ENCODE assay signal across 1 cellular context in the genomic region with DNA sequence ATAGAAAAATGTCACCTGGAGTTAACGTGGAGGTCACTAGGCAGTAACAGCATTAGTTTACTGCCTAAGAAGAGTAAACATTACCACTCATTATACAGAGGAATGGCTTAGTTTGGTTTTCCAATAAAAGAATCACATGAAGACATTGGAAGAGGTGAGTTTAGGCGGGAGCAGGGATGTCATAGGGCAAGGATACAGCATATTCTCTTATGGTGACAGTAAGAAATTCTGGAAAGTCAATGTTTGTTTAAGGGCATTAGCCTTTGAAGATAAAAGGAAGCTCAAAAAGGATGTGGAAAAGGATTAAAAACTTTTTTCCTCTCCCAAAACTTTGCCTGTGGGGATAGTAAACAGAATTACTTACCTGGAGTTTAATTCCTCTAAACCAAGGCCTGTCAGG.
TF ChIP-seq lines count a peak whose summit lies in the region.

No MANE protein-coding gene starts in this region.

TF ChIP-seq in HepG2, 621 proteins besides CTCF, POLR2A, EP300 and RAD21 (continued from another document and continues in another):
- TF ChIP-seq, protein P1, sequence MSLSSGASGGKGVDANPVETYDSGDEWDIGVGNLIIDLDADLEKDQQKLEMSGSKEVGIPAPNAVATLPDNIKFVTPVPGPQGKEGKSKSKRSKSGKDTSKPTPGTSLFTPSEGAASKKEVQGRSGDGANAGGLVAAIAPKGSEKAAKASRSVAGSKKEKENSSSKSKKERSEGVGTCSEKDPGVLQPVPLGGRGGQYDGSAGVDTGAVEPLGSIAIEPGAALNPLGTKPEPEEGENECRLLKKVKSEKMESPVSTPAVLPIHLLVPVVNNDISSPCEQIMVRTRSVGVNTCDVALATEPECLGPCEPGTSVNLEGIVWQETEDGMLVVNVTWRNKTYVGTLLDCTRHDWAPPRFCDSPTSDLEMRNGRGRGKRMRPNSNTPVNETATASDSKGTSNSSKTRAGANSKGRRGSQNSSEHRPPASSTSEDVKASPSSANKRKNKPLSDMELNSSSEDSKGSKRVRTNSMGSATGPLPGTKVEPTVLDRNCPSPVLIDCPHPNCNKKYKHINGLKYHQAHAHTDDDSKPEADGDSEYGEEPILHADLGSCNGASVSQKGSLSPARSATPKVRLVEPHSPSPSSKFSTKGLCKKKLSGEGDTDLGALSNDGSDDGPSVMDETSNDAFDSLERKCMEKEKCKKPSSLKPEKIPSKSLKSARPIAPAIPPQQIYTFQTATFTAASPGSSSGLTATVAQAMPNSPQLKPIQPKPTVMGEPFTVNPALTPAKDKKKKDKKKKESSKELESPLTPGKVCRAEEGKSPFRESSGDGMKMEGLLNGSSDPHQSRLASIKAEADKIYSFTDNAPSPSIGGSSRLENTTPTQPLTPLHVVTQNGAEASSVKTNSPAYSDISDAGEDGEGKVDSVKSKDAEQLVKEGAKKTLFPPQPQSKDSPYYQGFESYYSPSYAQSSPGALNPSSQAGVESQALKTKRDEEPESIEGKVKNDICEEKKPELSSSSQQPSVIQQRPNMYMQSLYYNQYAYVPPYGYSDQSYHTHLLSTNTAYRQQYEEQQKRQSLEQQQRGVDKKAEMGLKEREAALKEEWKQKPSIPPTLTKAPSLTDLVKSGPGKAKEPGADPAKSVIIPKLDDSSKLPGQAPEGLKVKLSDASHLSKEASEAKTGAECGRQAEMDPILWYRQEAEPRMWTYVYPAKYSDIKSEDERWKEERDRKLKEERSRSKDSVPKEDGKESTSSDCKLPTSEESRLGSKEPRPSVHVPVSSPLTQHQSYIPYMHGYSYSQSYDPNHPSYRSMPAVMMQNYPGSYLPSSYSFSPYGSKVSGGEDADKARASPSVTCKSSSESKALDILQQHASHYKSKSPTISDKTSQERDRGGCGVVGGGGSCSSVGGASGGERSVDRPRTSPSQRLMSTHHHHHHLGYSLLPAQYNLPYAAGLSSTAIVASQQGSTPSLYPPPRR (CRISPR knock-in tag; IDR thresholded peaks at IDR 0.05; ENCODE audit: borderline replicate concordance) = 0 out of 2 replicates have a peak, but pooled peaks have one; percentile 46
- TF ChIP-seq SRSF9 (IDR thresholded peaks at IDR 0.05; ENCODE audit: borderline replicate concordance, insufficient read depth, low read depth, low read length, poor library complexity, severe bottlenecking) (no peak), BCLAF1 (IDR thresholded peaks at IDR 0.05) (no peak), FOXP1 (IDR thresholded peaks at IDR 0.05) (no peak), FOXP1 (CRISPR knock-in tag; IDR thresholded peaks at IDR 0.05) (peak; percentile 62; the same call in 1 of the 2 replicates), DPF2 (CRISPR knock-in tag; IDR thresholded peaks at IDR 0.05; ENCODE audit: borderline replicate concordance, low read depth) (peak; percentile 66; the same call in 1 of the 2 replicates), TP53 (CRISPR knock-in tag; conservative IDR thresholded peaks at IDR 0.05) (no peak), ZBTB42 (CRISPR knock-in tag; IDR thresholded peaks at IDR 0.05) (no peak), ZNF138 (CRISPR knock-in tag; IDR thresholded peaks at IDR 0.05; ENCODE audit: low read depth) (no peak), MED1 (CRISPR knock-in tag; IDR thresholded peaks at IDR 0.05) (peak; percentile 88), RCOR2 (CRISPR knock-in tag; IDR thresholded peaks at IDR 0.05) (peak; percentile 36; the same call in 1 of the 2 replicates), CREM (IDR thresholded peaks at IDR 0.05) (peak; percentile 76), CREM (CRISPR knock-in tag; IDR thresholded peaks at IDR 0.05) (no peak), ONECUT2 (CRISPR knock-in tag; IDR thresholded peaks at IDR 0.05) (peak; percentile 27; the same call in 1 of the 2 replicates), FOXA1 (IDR thresholded peaks at IDR 0.05) (no peak), FOXA1 (CRISPR knock-in tag; IDR thresholded peaks at IDR 0.05) (peak; percentile 75), HOXA3 (CRISPR knock-in tag; IDR thresholded peaks at IDR 0.05) (no peak), ZNF549 (CRISPR knock-in tag; IDR thresholded peaks at IDR 0.05) (no peak), HDAC1 (CRISPR knock-in tag; IDR thresholded peaks at IDR 0.05) (no peak), ERF (CRISPR knock-in tag; IDR thresholded peaks at IDR 0.05) (0 out of 2 replicates have a peak, but pooled peaks have one; percentile 20), RERE (CRISPR knock-in tag; IDR thresholded peaks at IDR 0.05; ENCODE audit: low read depth) (0 out of 2 replicates have a peak, but pooled peaks have one; percentile 51), NR2C2 (CRISPR knock-in tag; IDR thresholded peaks at IDR 0.05; ENCODE audit: borderline replicate concordance) (0 out of 2 replicates have a peak, but pooled peaks have one; percentile 16), NKX3-1 (CRISPR knock-in tag; IDR thresholded peaks at IDR 0.05) (no peak), FOXA3 (CRISPR knock-in tag; IDR thresholded peaks at IDR 0.05) (peak; percentile 84), PPARG (CRISPR knock-in tag; conservative IDR thresholded peaks at IDR 0.05) (peak; percentile 50; the same call in 1 of the 2 replicates)
- TF ChIP-seq, protein P2, sequence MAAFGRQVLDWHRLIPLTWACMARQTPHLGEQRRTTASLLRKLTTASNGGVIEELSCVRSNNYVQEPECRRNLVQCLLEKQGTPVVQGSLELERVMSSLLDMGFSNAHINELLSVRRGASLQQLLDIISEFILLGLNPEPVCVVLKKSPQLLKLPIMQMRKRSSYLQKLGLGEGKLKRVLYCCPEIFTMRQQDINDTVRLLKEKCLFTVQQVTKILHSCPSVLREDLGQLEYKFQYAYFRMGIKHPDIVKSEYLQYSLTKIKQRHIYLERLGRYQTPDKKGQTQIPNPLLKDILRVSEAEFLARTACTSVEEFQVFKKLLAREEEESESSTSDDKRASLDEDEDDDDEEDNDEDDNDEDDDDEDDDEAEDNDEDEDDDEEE (CRISPR knock-in tag; IDR thresholded peaks at IDR 0.05) = no peak
- TF ChIP-seq, protein P3, sequence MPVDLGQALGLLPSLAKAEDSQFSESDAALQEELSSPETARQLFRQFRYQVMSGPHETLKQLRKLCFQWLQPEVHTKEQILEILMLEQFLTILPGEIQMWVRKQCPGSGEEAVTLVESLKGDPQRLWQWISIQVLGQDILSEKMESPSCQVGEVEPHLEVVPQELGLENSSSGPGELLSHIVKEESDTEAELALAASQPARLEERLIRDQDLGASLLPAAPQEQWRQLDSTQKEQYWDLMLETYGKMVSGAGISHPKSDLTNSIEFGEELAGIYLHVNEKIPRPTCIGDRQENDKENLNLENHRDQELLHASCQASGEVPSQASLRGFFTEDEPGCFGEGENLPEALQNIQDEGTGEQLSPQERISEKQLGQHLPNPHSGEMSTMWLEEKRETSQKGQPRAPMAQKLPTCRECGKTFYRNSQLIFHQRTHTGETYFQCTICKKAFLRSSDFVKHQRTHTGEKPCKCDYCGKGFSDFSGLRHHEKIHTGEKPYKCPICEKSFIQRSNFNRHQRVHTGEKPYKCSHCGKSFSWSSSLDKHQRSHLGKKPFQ (CRISPR knock-in tag; IDR thresholded peaks at IDR 0.05; ENCODE audit: insufficient replicate concordance) = peak; percentile 27
- TF ChIP-seq, protein P4, sequence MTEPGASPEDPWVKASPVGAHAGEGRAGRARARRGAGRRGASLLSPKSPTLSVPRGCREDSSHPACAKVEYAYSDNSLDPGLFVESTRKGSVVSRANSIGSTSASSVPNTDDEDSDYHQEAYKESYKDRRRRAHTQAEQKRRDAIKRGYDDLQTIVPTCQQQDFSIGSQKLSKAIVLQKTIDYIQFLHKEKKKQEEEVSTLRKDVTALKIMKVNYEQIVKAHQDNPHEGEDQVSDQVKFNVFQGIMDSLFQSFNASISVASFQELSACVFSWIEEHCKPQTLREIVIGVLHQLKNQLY (CRISPR knock-in tag; IDR thresholded peaks at IDR 0.05) = peak; percentile 60; the same call in 1 of the 2 replicates
- TF ChIP-seq, protein P5, sequence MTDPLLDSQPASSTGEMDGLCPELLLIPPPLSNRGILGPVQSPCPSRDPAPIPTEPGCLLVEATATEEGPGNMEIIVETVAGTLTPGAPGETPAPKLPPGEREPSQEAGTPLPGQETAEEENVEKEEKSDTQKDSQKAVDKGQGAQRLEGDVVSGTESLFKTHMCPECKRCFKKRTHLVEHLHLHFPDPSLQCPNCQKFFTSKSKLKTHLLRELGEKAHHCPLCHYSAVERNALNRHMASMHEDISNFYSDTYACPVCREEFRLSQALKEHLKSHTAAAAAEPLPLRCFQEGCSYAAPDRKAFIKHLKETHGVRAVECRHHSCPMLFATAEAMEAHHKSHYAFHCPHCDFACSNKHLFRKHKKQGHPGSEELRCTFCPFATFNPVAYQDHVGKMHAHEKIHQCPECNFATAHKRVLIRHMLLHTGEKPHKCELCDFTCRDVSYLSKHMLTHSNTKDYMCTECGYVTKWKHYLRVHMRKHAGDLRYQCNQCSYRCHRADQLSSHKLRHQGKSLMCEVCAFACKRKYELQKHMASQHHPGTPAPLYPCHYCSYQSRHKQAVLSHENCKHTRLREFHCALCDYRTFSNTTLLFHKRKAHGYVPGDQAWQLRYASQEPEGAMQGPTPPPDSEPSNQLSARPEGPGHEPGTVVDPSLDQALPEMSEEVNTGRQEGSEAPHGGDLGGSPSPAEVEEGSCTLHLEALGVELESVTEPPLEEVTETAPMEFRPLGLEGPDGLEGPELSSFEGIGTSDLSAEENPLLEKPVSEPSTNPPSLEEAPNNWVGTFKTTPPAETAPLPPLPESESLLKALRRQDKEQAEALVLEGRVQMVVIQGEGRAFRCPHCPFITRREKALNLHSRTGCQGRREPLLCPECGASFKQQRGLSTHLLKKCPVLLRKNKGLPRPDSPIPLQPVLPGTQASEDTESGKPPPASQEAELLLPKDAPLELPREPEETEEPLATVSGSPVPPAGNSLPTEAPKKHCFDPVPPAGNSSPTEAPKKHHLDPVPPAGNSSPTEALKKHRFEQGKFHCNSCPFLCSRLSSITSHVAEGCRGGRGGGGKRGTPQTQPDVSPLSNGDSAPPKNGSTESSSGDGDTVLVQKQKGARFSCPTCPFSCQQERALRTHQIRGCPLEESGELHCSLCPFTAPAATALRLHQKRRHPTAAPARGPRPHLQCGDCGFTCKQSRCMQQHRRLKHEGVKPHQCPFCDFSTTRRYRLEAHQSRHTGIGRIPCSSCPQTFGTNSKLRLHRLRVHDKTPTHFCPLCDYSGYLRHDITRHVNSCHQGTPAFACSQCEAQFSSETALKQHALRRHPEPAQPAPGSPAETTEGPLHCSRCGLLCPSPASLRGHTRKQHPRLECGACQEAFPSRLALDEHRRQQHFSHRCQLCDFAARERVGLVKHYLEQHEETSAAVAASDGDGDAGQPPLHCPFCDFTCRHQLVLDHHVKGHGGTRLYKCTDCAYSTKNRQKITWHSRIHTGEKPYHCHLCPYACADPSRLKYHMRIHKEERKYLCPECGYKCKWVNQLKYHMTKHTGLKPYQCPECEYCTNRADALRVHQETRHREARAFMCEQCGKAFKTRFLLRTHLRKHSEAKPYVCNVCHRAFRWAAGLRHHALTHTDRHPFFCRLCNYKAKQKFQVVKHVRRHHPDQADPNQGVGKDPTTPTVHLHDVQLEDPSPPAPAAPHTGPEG (CRISPR knock-in tag; IDR thresholded peaks at IDR 0.05) = no peak
- TF ChIP-seq, protein P6, sequence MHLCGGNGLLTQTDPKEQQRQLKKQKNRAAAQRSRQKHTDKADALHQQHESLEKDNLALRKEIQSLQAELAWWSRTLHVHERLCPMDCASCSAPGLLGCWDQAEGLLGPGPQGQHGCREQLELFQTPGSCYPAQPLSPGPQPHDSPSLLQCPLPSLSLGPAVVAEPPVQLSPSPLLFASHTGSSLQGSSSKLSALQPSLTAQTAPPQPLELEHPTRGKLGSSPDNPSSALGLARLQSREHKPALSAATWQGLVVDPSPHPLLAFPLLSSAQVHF (CRISPR knock-in tag; IDR thresholded peaks at IDR 0.05) = no peak
